In the genomic region with DNA sequence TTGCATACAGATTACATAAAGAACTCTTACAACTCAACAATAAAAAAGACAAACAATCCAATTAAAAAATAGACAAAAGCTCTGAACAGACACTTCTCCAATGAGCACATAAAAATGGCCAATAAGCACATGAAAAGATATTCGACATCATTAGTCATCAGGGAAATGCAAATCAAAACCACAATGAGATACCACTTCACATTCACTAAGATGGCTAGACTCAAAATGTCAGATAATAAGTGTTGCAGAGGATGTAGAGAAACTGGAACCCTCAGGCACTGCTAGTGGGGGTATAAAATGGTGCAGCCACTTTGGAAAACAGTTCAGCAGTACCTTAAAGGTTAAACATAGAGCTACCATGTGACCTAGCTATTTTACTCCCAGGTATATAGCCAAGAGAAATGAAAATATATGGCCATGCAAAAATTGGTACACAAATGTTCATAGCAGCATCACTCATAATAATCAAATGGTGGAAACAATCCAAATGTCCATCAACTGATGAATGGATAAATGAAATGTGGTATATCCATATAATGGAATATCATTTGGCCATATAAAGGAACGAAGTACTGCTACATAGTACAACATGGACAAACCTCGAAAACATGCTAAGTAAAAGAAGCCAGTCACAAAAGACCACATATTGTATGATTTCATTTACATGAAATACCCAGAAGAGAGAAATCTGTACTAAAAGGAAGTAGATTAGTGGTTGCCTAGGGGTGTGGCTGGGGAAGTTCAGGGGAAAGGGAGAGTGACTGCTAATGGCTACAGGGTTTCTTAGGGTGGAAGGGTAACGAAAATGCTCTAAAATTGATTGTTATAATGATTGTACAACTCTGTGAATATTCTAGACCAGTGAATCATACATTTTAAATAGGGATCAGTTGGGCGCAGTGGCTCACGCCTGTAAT, we compare ENCODE assay signal across 10 cellular contexts. TPM values are rescaled to one million over a fixed set of nuclear protein-coding genes. Genes with fewer than 3 reads are reported as not detected.
DNase-seq lines count a peak whose midpoint lies in the region; ATAC-seq and TF ChIP-seq lines count a peak whose summit lies in the region.
"Had no signal": no experiment of that assay in that cellular context is flagged by ENCODE, and none has a peak within 500 bp of the region (broad histone marks: within the 10 kb centered on the region; RNA-seq: fewer than 3 reads in every experiment).

No MANE protein-coding gene starts in this region.

- intact Hi-C loops in natural killer cell (cut with micrococcal nuclease) = no loop called here

- H3K27me3 Mint-ChIP-seq in activated naive CD8-positive, alpha-beta T cell treated with anti-CD3 and anti-CD28 coated beads, Interleukin-2, amount 50 U/mL, for 24 hours = no peaks in the 10 kb centered on the region
- H3K27me3 Mint-ChIP-seq in natural killer cell (ENCODE audit: low read depth in 2 of 2) = no peaks in the 10 kb centered on the region
- H3K27me3 Mint-ChIP-seq in CD8-positive, alpha-beta memory T cell = peaks cover 0 to 5% of the 10 kb centered on the region in 2 donors

- H3K36me3 ChIP-seq in CD8-positive, alpha-beta memory T cell (ENCODE audit: insufficient read depth, low read length) = no peaks in the 10 kb centered on the region
- H3K36me3 ChIP-seq: colonic mucosa had no signal

- H3K4me1 ChIP-seq in CD8-positive, alpha-beta memory T cell (ENCODE audit: insufficient read depth, low read length) = no peaks in the 10 kb centered on the region
- H3K4me1 ChIP-seq: colonic mucosa had no signal

- no peaks in the 10 kb centered on the region for H3K27me3 ChIP-seq in CD8-positive, alpha-beta memory T cell (ENCODE audit: insufficient read depth, low read length, poor library complexity, severe bottlenecking)
- H3K27me3 ChIP-seq: colonic mucosa had no signal

- DNase-seq in GM04503 (ENCODE audit: low read depth) = peak; percentile 2
- DNase-seq in MV-4-11 (lab: John Stamatoyannopoulos, UW) = peak; percentile 66
- no peak for DNase-seq in activated naive CD8-positive, alpha-beta T cell treated with anti-CD3 and anti-CD28 coated beads, Interleukin-2, amount 50 U/mL, for 24 hours
- DNase-seq in natural killer cell = no peak
- DNase-seq in superior temporal gyrus (ENCODE audit: extremely low spot score) = no peak
- no peak for DNase-seq in CD8-positive, alpha-beta memory T cell
- no peak for DNase-seq in coronary artery (ENCODE audit: low spot score)
- DNase-seq: activated gamma-delta T cell treated with Interleukin-2 at 50 U/mL for 16 hours, colonic mucosa, NCI-H345 had no signal

- peaks cover 30% of the 10 kb centered on the region for H3K36me3 Mint-ChIP-seq in activated naive CD8-positive, alpha-beta T cell treated with anti-CD3 and anti-CD28 coated beads, Interleukin-2, amount 50 U/mL, for 24 hours (ENCODE audit: low read depth)
- H3K36me3 Mint-ChIP-seq in natural killer cell = no peaks in the 10 kb centered on the region
- H3K36me3 Mint-ChIP-seq in CD8-positive, alpha-beta memory T cell = peaks cover 4 to 26% (median 7%) of the 10 kb centered on the region in 3 donors

- H3K4me3 Mint-ChIP-seq in activated naive CD8-positive, alpha-beta T cell treated with anti-CD3 and anti-CD28 coated beads, Interleukin-2, amount 50 U/mL, for 24 hours = peak overlapping the region; percentile 36
- H3K4me3 Mint-ChIP-seq in natural killer cell = no peak overlapping the region
- H3K4me3 Mint-ChIP-seq in CD8-positive, alpha-beta memory T cell = no peak overlapping the region

- CTCF ChIA-PET in CD8-positive, alpha-beta memory T cell (lab: Charles Lee) = interaction anchor here (1.3 kb wide), 1 partner anchor 14 kb away, joined by 3 read pairs; no protein-coding TSS in a partner anchor

- POLR2A ChIA-PET in CD8-positive, alpha-beta memory T cell (lab: Charles Lee) = interaction anchor here (0.6 kb wide), 1 partner anchor 27 kb away, joined by 4 read pairs; no protein-coding TSS in a partner anchor

- H3K4me3 ChIP-seq in CD8-positive, alpha-beta memory T cell (ENCODE audit: low read length) = no peak overlapping the region
- no peak overlapping the region for H3K4me3 ChIP-seq in coronary artery
- H3K4me3 ChIP-seq: colonic mucosa had no signal

- peak; percentile 93 for ATAC-seq in activated naive CD8-positive, alpha-beta T cell treated with anti-CD3 and anti-CD28 coated beads, Interleukin-2, amount 50 U/mL, for 24 hours
- peak in 2 of 3 donors; percentile 25 to 64 for ATAC-seq in natural killer cell

- no peaks in the 10 kb centered on the region for H3K9me3 ChIP-seq in CD8-positive, alpha-beta memory T cell (ENCODE audit: low read length)
- H3K9me3 ChIP-seq: colonic mucosa had no signal

- peaks cover 20% of the 10 kb centered on the region for H3K4me1 Mint-ChIP-seq in activated naive CD8-positive, alpha-beta T cell treated with anti-CD3 and anti-CD28 coated beads, Interleukin-2, amount 50 U/mL, for 24 hours
- H3K4me1 Mint-ChIP-seq in natural killer cell = peaks cover 10 to 15% of the 10 kb centered on the region in 2 donors
- H3K4me1 Mint-ChIP-seq in CD8-positive, alpha-beta memory T cell = peaks cover 10 to 17% (median 16%) of the 10 kb centered on the region in 3 donors

- TF ChIP-seq CTCF in natural killer cell (IDR thresholded peaks at IDR 0.05) (no peak), coronary artery (IDR thresholded peaks at IDR 0.05) (no peak)

- no peaks in the 10 kb centered on the region for H3K9me3 Mint-ChIP-seq in activated naive CD8-positive, alpha-beta T cell treated with anti-CD3 and anti-CD28 coated beads, Interleukin-2, amount 50 U/mL, for 24 hours
- H3K9me3 Mint-ChIP-seq in natural killer cell = no peaks in the 10 kb centered on the region
- no peaks in the 10 kb centered on the region for H3K9me3 Mint-ChIP-seq in CD8-positive, alpha-beta memory T cell

- no peak overlapping the region for H3K27ac ChIP-seq in CD8-positive, alpha-beta memory T cell (ENCODE audit: low read depth, low read length)
- peak overlapping the region in 1 of 2 donors; percentile 13 for H3K27ac ChIP-seq in coronary artery
- H3K27ac ChIP-seq: colonic mucosa had no signal

- H3K27ac Mint-ChIP-seq in activated naive CD8-positive, alpha-beta T cell treated with anti-CD3 and anti-CD28 coated beads, Interleukin-2, amount 50 U/mL, for 24 hours = peak overlapping the region; percentile 59
- peak overlapping the region in 1 of 2 donors; percentile 36 for H3K27ac Mint-ChIP-seq in natural killer cell
- peak overlapping the region in 2 of 8 donors; percentile 12 to 54 for H3K27ac Mint-ChIP-seq in CD8-positive, alpha-beta memory T cell

RNA-seq across cellular contexts. Expression of gene SASH3, which starts 29.3 kb away (rescaled TPM):
- 100 to 1,000 TPM; 356 to 403 (median 392) TPM for total RNA-seq in natural killer cell
- 100 to 1,000 TPM; 140 to 147 TPM for total RNA-seq in CD8-positive, alpha-beta memory T cell
- 296 TPM for polyA plus RNA-seq in CD8-positive, alpha-beta memory T cell

RNA-seq across cellular contexts. Expression of gene ZDHHC9, which starts 34.6 kb away (rescaled TPM):
- total RNA-seq in natural killer cell = 1 to 10 TPM; 1.0 to 3.0 (median 2.1) TPM
- total RNA-seq in CD8-positive, alpha-beta memory T cell = 10 to 100 TPM; 10.4 to 11.5 TPM
- 4.6 TPM for polyA plus RNA-seq in CD8-positive, alpha-beta memory T cell

Comparison
In these comparisons a context has a peak if more than half of its experiments do, and no peak if none do; other contexts are left out.
1. DNase-seq: peak in GM04503 (single experiment) and MV-4-11 (single experiment); none in activated naive CD8-positive, alpha-beta T cell treated with anti-CD3 and anti-CD28 coated beads, Interleukin-2, amount 50 U/mL, for 24 hours (single experiment), natural killer cell (single experiment), superior temporal gyrus (single experiment), CD8-positive, alpha-beta memory T cell (0 of 5) and coronary artery (single experiment).